ENCODE assay signal across 8 cellular contexts in the genomic region with DNA sequence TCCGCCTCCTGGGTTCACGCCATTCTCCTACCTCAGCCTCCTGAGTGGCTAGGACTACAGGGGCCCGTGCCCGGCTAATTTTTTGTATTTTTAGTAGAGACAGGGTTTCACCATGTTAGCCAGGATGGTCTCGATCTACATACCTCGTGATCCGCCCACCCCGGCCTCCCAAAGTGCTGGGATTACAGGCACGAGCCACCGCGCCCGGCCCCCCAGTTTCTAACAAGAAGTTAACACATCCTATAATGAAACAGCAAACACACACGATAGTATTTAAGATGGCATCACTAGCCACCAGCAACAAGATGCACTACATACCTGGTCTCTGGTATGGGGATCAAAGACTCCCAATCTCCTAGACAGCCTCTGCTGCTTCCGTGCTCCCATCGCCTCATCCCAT. TPM values are rescaled to one million over a fixed set of nuclear protein-coding genes. Genes with fewer than 3 reads are reported as not detected.
DNase-seq lines count a peak whose midpoint lies in the region; ATAC-seq and TF ChIP-seq lines count a peak whose summit lies in the region.
"Not testable (repeated sequence)": the region's sequence is repeated elsewhere in the genome, so short reads cannot be mapped to it uniquely, and the experiment has no call there.

No MANE protein-coding gene starts in this region.

- not testable (repeated sequence) for H4K5ac ChIP-seq in mesendoderm (ENCODE audit: low read length)

- H3K4me3 Mint-ChIP-seq in Calu3 (ENCODE audit: low read depth, unreplicated experiment); WTC11; glutamatergic neuron (ENCODE audit: unreplicated experiment); stimulated activated effector memory CD8-positive, alpha-beta T cell treated with anti-CD3 and anti-CD28 coated beads, Interleukin-12 subunit alpha, Interleukin-12 subunit beta, amount 100 ng/mL, for 72 hours; type B pancreatic cell: not testable (repeated sequence)

- not testable (repeated sequence) for H4K91ac ChIP-seq in trophoblast cell (ENCODE audit: low read depth, low read length)

- not testable (repeated sequence) for H3K9me3 ChIP-seq in trophoblast cell (ENCODE audit: insufficient read depth, low read depth, low read length)

- H3K27me3 ChIP-seq in mesendoderm (ENCODE audit: insufficient read depth, low read length, poor library complexity); trophoblast cell (ENCODE audit: insufficient read depth, low read length): not testable (repeated sequence)

- CTCF ChIA-PET in Calu3 (lab: Charles Lee); WTC11 (lab: Charles Lee): not testable (repeated sequence)

- H3K79me2 ChIP-seq in mesendoderm (ENCODE audit: control insufficient read depth, insufficient read depth, low read length): peaks cover 61% of the 10 kb centered on the region
- H3K79me2 ChIP-seq in trophoblast cell (ENCODE audit: control insufficient read depth, insufficient read depth, low read length, poor library complexity): not testable (repeated sequence)

- H3K27ac Mint-ChIP-seq in Calu3 (ENCODE audit: unreplicated experiment): peak overlapping the region; percentile 68
- peak overlapping the region; percentile 91; the same call in 1 of the 2 replicates for H3K27ac Mint-ChIP-seq in WTC11
- H3K27ac Mint-ChIP-seq in activated naive CD4-positive, alpha-beta T cell treated with anti-CD3 and anti-CD28 coated beads, Interleukin-2, amount 50 U/mL, for 72 hours: peak overlapping the region; percentile 20 to 82
- H3K27ac Mint-ChIP-seq in glutamatergic neuron (ENCODE audit: unreplicated experiment): peak overlapping the region; percentile 72
- H3K27ac Mint-ChIP-seq in stimulated activated effector memory CD8-positive, alpha-beta T cell treated with anti-CD3 and anti-CD28 coated beads, Interleukin-12 subunit alpha, Interleukin-12 subunit beta, amount 100 ng/mL, for 72 hours: peak overlapping the region; percentile 84
- peak overlapping the region; percentile 61 for H3K27ac Mint-ChIP-seq in type B pancreatic cell

- not testable (repeated sequence) for TF ChIP-seq CTCF in Calu3 (IDR thresholded peaks at IDR 0.05; ENCODE audit: unreplicated experiment); WTC11 (IDR thresholded peaks at IDR 0.05); glutamatergic neuron (IDR thresholded peaks at IDR 0.05; ENCODE audit: partially characterized antibody, unreplicated experiment); type B pancreatic cell (conservative IDR thresholded peaks at IDR 0.05)

- intact Hi-C loops in Calu3 (cut with micrococcal nuclease; ENCODE audit: unreplicated experiment): not testable (repeated sequence)

- H3K18ac ChIP-seq in mesendoderm (ENCODE audit: low read length): peak overlapping the region; percentile 65
- not testable (repeated sequence) for H3K18ac ChIP-seq in trophoblast cell (ENCODE audit: low read length)

- H3K27me3 Mint-ChIP-seq in Calu3 (ENCODE audit: unreplicated experiment); WTC11 (ENCODE audit: low read depth); glutamatergic neuron (ENCODE audit: unreplicated experiment); type B pancreatic cell: not testable (repeated sequence)

- not testable (repeated sequence) for H3K23ac ChIP-seq in mesendoderm (ENCODE audit: low read length); trophoblast cell (ENCODE audit: low read length)

- not testable (repeated sequence) for H3K36me3 ChIP-seq in mesendoderm (ENCODE audit: control insufficient read depth, insufficient read depth, low read length)
- H3K36me3 ChIP-seq in trophoblast cell (ENCODE audit: control insufficient read depth in 1 of 2, insufficient read depth in 2 of 2, low read length in 2 of 2): peaks cover 34 to 56% of the 10 kb centered on the region in 2 experiments

- peaks cover 31% of the 10 kb centered on the region for H3K79me1 ChIP-seq in mesendoderm (ENCODE audit: low read length)
- H3K79me1 ChIP-seq in trophoblast cell (ENCODE audit: low read length): not testable (repeated sequence)

- DNase-seq in Calu3; WTC11 (ENCODE audit: low spot score); activated naive CD4-positive, alpha-beta T cell treated with anti-CD3 and anti-CD28 coated beads, Interleukin-2, amount 50 U/mL, for 72 hours (ENCODE audit: low spot score in 2 of 2); glutamatergic neuron; mesendoderm; trophoblast cell; stimulated activated effector memory CD8-positive, alpha-beta T cell treated with anti-CD3 and anti-CD28 coated beads, Interleukin-12 subunit alpha, Interleukin-12 subunit beta, amount 100 ng/mL, for 72 hours (ENCODE audit: low spot score in 2 of 2); type B pancreatic cell (ENCODE audit: extremely low spot score, unreplicated experiment): not testable (repeated sequence)

- H3K4me1 Mint-ChIP-seq in Calu3 (ENCODE audit: low read depth, unreplicated experiment) (peaks cover 42% of the 10 kb centered on the region), WTC11 (peaks cover 14% of the 10 kb centered on the region)
- H3K4me1 Mint-ChIP-seq in glutamatergic neuron (ENCODE audit: low read depth, unreplicated experiment); type B pancreatic cell (ENCODE audit: unreplicated experiment): not testable (repeated sequence)
- peaks cover 56% of the 10 kb centered on the region for H3K4me1 Mint-ChIP-seq in stimulated activated effector memory CD8-positive, alpha-beta T cell treated with anti-CD3 and anti-CD28 coated beads, Interleukin-12 subunit alpha, Interleukin-12 subunit beta, amount 100 ng/mL, for 72 hours

- peak overlapping the region; percentile 7 for H2BK5ac ChIP-seq in mesendoderm (ENCODE audit: low read length)
- not testable (repeated sequence) for H2BK5ac ChIP-seq in trophoblast cell (ENCODE audit: low read depth, low read length, poor library complexity)

- not testable (repeated sequence) for H3K27ac ChIP-seq in mesendoderm (ENCODE audit: low read depth, low read length); trophoblast cell (ENCODE audit: low read depth, low read length)

- not testable (repeated sequence) for H2BK12ac ChIP-seq in trophoblast cell (ENCODE audit: low read length)

- not testable (repeated sequence) for H3K4me2 ChIP-seq in mesendoderm (ENCODE audit: low read length); trophoblast cell (ENCODE audit: low read length)

- not testable (repeated sequence) for H4K8ac ChIP-seq in mesendoderm (ENCODE audit: low read depth, low read length); trophoblast cell (ENCODE audit: low read depth, low read length)

- H3K9ac ChIP-seq in mesendoderm (ENCODE audit: low read length); trophoblast cell (ENCODE audit: low read length): not testable (repeated sequence)

- H3K4me1 ChIP-seq in mesendoderm (ENCODE audit: control insufficient read depth, low read depth, low read length): peaks cover 15% of the 10 kb centered on the region
- not testable (repeated sequence) for H3K4me1 ChIP-seq in trophoblast cell (ENCODE audit: control insufficient read depth in 1 of 2, insufficient read depth in 2 of 2, low read length in 2 of 2)

- peaks cover 56% of the 10 kb centered on the region for H3K36me3 Mint-ChIP-seq in Calu3 (ENCODE audit: insufficient read depth, unreplicated experiment)
- peaks cover 75% of the 10 kb centered on the region for H3K36me3 Mint-ChIP-seq in WTC11
- peaks cover 15 to 19% of the 10 kb centered on the region in 2 donors for H3K36me3 Mint-ChIP-seq in activated naive CD4-positive, alpha-beta T cell treated with anti-CD3 and anti-CD28 coated beads, Interleukin-2, amount 50 U/mL, for 72 hours
- not testable (repeated sequence) for H3K36me3 Mint-ChIP-seq in glutamatergic neuron (ENCODE audit: unreplicated experiment)
- H3K36me3 Mint-ChIP-seq in stimulated activated effector memory CD8-positive, alpha-beta T cell treated with anti-CD3 and anti-CD28 coated beads, Interleukin-12 subunit alpha, Interleukin-12 subunit beta, amount 100 ng/mL, for 72 hours: peaks cover 100% of the 10 kb centered on the region
- H3K36me3 Mint-ChIP-seq in type B pancreatic cell: peaks cover 48% of the 10 kb centered on the region

- POLR2A ChIA-PET in WTC11 (lab: Charles Lee): not testable (repeated sequence)

- peak overlapping the region; percentile 26 for H3K4ac ChIP-seq in mesendoderm (ENCODE audit: low read depth, low read length)
- peak overlapping the region; percentile 78 for H3K4ac ChIP-seq in trophoblast cell (ENCODE audit: low read depth, low read length)

- not testable (repeated sequence) for H3K4me3 ChIP-seq in mesendoderm (ENCODE audit: low read length); trophoblast cell (ENCODE audit: low read depth, low read length)

- no CpG with 5 or more reads among the region's 15 CpGs for WGBS in mesendoderm (ENCODE audit: extremely low coverage, insufficient coverage, low lambda C conversion rate)
- no CpG with 5 or more reads among the region's 15 CpGs for WGBS in trophoblast cell (ENCODE audit: extremely low coverage, insufficient coverage, insufficient read length)

- not testable (repeated sequence) for BruUV-seq in Calu3 (replicated peaks; lab: Mats Ljungman, UMichigan)

- not testable (repeated sequence) for H3K9me3 Mint-ChIP-seq in Calu3 (ENCODE audit: low read depth, unreplicated experiment); WTC11; activated naive CD4-positive, alpha-beta T cell treated with anti-CD3 and anti-CD28 coated beads, Interleukin-2, amount 50 U/mL, for 72 hours; glutamatergic neuron (ENCODE audit: unreplicated experiment); stimulated activated effector memory CD8-positive, alpha-beta T cell treated with anti-CD3 and anti-CD28 coated beads, Interleukin-12 subunit alpha, Interleukin-12 subunit beta, amount 100 ng/mL, for 72 hours; type B pancreatic cell

- H2BK15ac ChIP-seq in mesendoderm (replicated peaks; ENCODE audit: low read depth): not testable (repeated sequence)

- not testable (repeated sequence) for H4K12ac ChIP-seq in trophoblast cell (ENCODE audit: low read depth, low read length)

- H2AK5ac ChIP-seq in mesendoderm (ENCODE audit: low read length); trophoblast cell (ENCODE audit: low read length): not testable (repeated sequence)

- H3K14ac ChIP-seq in trophoblast cell (ENCODE audit: low read length): not testable (repeated sequence)

- not testable (repeated sequence) for H2AFZ ChIP-seq in trophoblast cell (ENCODE audit: insufficient read depth, low read length, poor library complexity)

- ATAC-seq in WTC11; activated naive CD4-positive, alpha-beta T cell treated with anti-CD3 and anti-CD28 coated beads, Interleukin-2, amount 50 U/mL, for 72 hours; stimulated activated effector memory CD8-positive, alpha-beta T cell treated with anti-CD3 and anti-CD28 coated beads, Interleukin-12 subunit alpha, Interleukin-12 subunit beta, amount 100 ng/mL, for 72 hours: not testable (repeated sequence)

- peak overlapping the region; percentile 11 for H3K56ac ChIP-seq in mesendoderm (ENCODE audit: low read length)

- not testable (repeated sequence) for H2BK120ac ChIP-seq in mesendoderm (ENCODE audit: low read depth, low read length); trophoblast cell (ENCODE audit: insufficient read depth, low read length, poor library complexity)

RNA-seq across cellular contexts. Expression of a gene that starts 17.7 kb away (rescaled TPM):
- total RNA-seq in Calu3 (2022) (89.7 and 111 TPM in 2 replicates), WTC11 (2021) (63.9 to 74.9 TPM (median 68.7 TPM) in 3 replicates), glutamatergic neuron (ENCODE audit: unreplicated experiment) (118 TPM), type B pancreatic cell (ENCODE audit: low replicate concordance) (97.2 and 104 TPM in 2 replicates)
- 10 to 100 TPM; 61.5 to 69.9 TPM for total RNA-seq in activated naive CD4-positive, alpha-beta T cell treated with anti-CD3 and anti-CD28 coated beads, Interleukin-2, amount 50 U/mL, for 72 hours
- 74.4 TPM for polyA plus RNA-seq in mesendoderm (2013, experiment 1 of 2)
- polyA plus RNA-seq in mesendoderm (2013, experiment 2 of 2): 74.1 TPM
- polyA plus RNA-seq in trophoblast cell (2013): 95.6 and 97.7 TPM in 2 replicates

RNA-seq across cellular contexts. Expression of a gene that starts 29.6 kb away (rescaled TPM):
- total RNA-seq in Calu3 (2022) (112 and 113 TPM in 2 replicates), WTC11 (2021) (62.1 to 65.6 TPM (median 63.1 TPM) in 3 replicates), glutamatergic neuron (ENCODE audit: unreplicated experiment) (42.4 TPM), type B pancreatic cell (ENCODE audit: low replicate concordance) (43.4 and 49.2 TPM in 2 replicates)
- 10 to 100 TPM; 49.1 to 81.2 TPM for total RNA-seq in activated naive CD4-positive, alpha-beta T cell treated with anti-CD3 and anti-CD28 coated beads, Interleukin-2, amount 50 U/mL, for 72 hours
- polyA plus RNA-seq in mesendoderm (2013, experiment 1 of 2): 38.6 TPM
- 39.3 TPM for polyA plus RNA-seq in mesendoderm (2013, experiment 2 of 2)
- 54.6 and 56.5 TPM in 2 replicates for polyA plus RNA-seq in trophoblast cell (2013)
